Comparison of ENCODE assay signal across 16 cellular contexts in genomic region chr11:3860360-3860759, GRCh38. TPM values are rescaled to one million over a fixed set of nuclear protein-coding genes. Genes with fewer than 3 reads are reported as not detected.
DNase-seq lines count a peak whose midpoint lies in the region; ATAC-seq and TF ChIP-seq lines count a peak whose summit lies in the region.
"Had no signal": no experiment of that assay in that cellular context is flagged by ENCODE, and none has a peak within 500 bp of the region (broad histone marks: within the 10 kb centered on the region; RNA-seq: fewer than 3 reads in every experiment).

No MANE protein-coding gene starts in this region.

- no peak for ATAC-seq in activated CD8-positive, alpha-beta memory T cell treated with anti-CD3 and anti-CD28 coated beads, Interleukin-2, amount 10 ng/mL, durations not matched to agents 7 days and 5 days
- ATAC-seq in stimulated activated naive CD8-positive, alpha-beta T cell treated with anti-CD3 and anti-CD28 coated beads, Interleukin-15, amount 100 ng/mL, for 72 hours, result peak; percentile 27

- no peaks in the 10 kb centered on the region for H3K79me2 ChIP-seq in Karpas-422 (ENCODE audit: low read length)

- H3K4me2 ChIP-seq in Karpas-422 (ENCODE audit: low read depth, low read length, poor library complexity, severe bottlenecking), result no peak overlapping the region

- H4K20me1 ChIP-seq in Karpas-422 (ENCODE audit: insufficient read depth, low read depth, low read length), result 0 out of 2 replicates have a peak, but pooled peaks cover 5% of the 10 kb centered on the region

- peak overlapping the region; percentile 86 for H3K4me3 Mint-ChIP-seq in activated CD8-positive, alpha-beta memory T cell treated with anti-CD3 and anti-CD28 coated beads, Interleukin-2, amount 10 ng/mL, durations not matched to agents 7 days and 5 days
- H3K4me3 Mint-ChIP-seq in stimulated activated naive CD8-positive, alpha-beta T cell treated with anti-CD3 and anti-CD28 coated beads, Interleukin-15, amount 100 ng/mL, for 72 hours, result peak overlapping the region; percentile 97 to 99

- H3K27ac ChIP-seq in colonic mucosa (peak overlapping the region; percentile 32), Karpas-422 (ENCODE audit: low read length) (no peak overlapping the region)
- H3K27ac ChIP-seq: RWPE1 had no signal

- no peak for DNase-seq in activated CD8-positive, alpha-beta memory T cell treated with anti-CD3 and anti-CD28 coated beads, Interleukin-2, amount 10 ng/mL, durations not matched to agents 7 days and 5 days
- DNase-seq in activated CD8-positive, alpha-beta memory T cell treated with anti-CD3 and anti-CD28 coated beads, Interleukin-2, amount 50 U/mL, for 48 hours, result no peak
- DNase-seq in activated CD4-positive, alpha-beta T cell treated with anti-CD3 and anti-CD28 coated beads, Interleukin-2, amount 50 U/mL, for 4 hours, result peak; percentile 51 to 57
- no peak for DNase-seq in colonic mucosa
- DNase-seq in stimulated activated naive CD8-positive, alpha-beta T cell treated with anti-CD3 and anti-CD28 coated beads, Interleukin-15, amount 100 ng/mL, for 72 hours, result no peak
- DNase-seq in occipital lobe (lab: John Stamatoyannopoulos, UW), result no peak
- DNase-seq in Karpas-422, result no peak
- no peak for DNase-seq in hypothalamus (lab: John Stamatoyannopoulos, UW)
- DNase-seq: ACHN, EL, hippocampal formation, MG63, NCI-H345, posterior cingulate gyrus, upper lobe of left lung had no signal

- no peak for TF ChIP-seq CTCF in colonic mucosa (IDR thresholded peaks at IDR 0.05)

- H3K4me3 ChIP-seq in colonic mucosa (no peak overlapping the region), Karpas-422 (ENCODE audit: low read length) (no peak overlapping the region)
- H3K4me3 ChIP-seq: MG63 had no signal

- CTCF ChIA-PET in activated CD8-positive, alpha-beta memory T cell treated with anti-CD3 and anti-CD28 coated beads, Interleukin-2, amount 10 ng/mL, durations not matched to agents 7 days and 5 days (lab: Charles Lee), result interaction anchor here (0.7 to 16.8 kb wide), 9 partner anchors 8 to 210 kb away, joined by 3 to 474 read pairs (median 10); partner anchors contain the start of gene RHOG

- no peak overlapping the region for H2AFZ ChIP-seq in Karpas-422 (ENCODE audit: low read length)

- no peaks in the 10 kb centered on the region for H3K27me3 ChIP-seq in colonic mucosa
- no peaks in the 10 kb centered on the region for H3K27me3 ChIP-seq in Karpas-422 (ENCODE audit: low read length)
- H3K27me3 ChIP-seq: MG63, upper lobe of left lung had no signal

- no peaks in the 10 kb centered on the region for H3K36me3 ChIP-seq in colonic mucosa
- no peaks in the 10 kb centered on the region for H3K36me3 ChIP-seq in Karpas-422 (ENCODE audit: insufficient read depth, low read length)
- H3K36me3 ChIP-seq: MG63, upper lobe of left lung had no signal

- no peaks in the 10 kb centered on the region for H3K9me2 ChIP-seq in Karpas-422 (replicated peaks; ENCODE audit: insufficient read depth, low read length)

- H3K27ac Mint-ChIP-seq in activated CD8-positive, alpha-beta memory T cell treated with anti-CD3 and anti-CD28 coated beads, Interleukin-2, amount 10 ng/mL, durations not matched to agents 7 days and 5 days, result peak overlapping the region; percentile 82
- H3K27ac Mint-ChIP-seq in stimulated activated naive CD8-positive, alpha-beta T cell treated with anti-CD3 and anti-CD28 coated beads, Interleukin-15, amount 100 ng/mL, for 72 hours, result peak overlapping the region; percentile 42 to 66

- H3K9ac ChIP-seq in colonic mucosa (ENCODE audit: low read depth in 2 of 2, low read length in 2 of 2) (peak overlapping the region in 1 of 2 donors; percentile 46), Karpas-422 (ENCODE audit: low read length) (no peak overlapping the region)

- peaks cover 23% of the 10 kb centered on the region for H3K36me3 Mint-ChIP-seq in activated CD8-positive, alpha-beta memory T cell treated with anti-CD3 and anti-CD28 coated beads, Interleukin-2, amount 10 ng/mL, durations not matched to agents 7 days and 5 days

- no peaks in the 10 kb centered on the region for H3K27me3 Mint-ChIP-seq in activated CD8-positive, alpha-beta memory T cell treated with anti-CD3 and anti-CD28 coated beads, Interleukin-2, amount 10 ng/mL, durations not matched to agents 7 days and 5 days
- H3K27me3 Mint-ChIP-seq in stimulated activated naive CD8-positive, alpha-beta T cell treated with anti-CD3 and anti-CD28 coated beads, Interleukin-15, amount 100 ng/mL, for 72 hours, result no peaks in the 10 kb centered on the region

- H3K4me1 ChIP-seq in colonic mucosa (peaks cover 22% of the 10 kb centered on the region), Karpas-422 (ENCODE audit: low read length) (peaks cover 40% of the 10 kb centered on the region)

- intact Hi-C loops in colonic mucosa (cut with DNase I), result no loop called here

- H3K9me3 ChIP-seq in colonic mucosa (no peaks in the 10 kb centered on the region), Karpas-422 (ENCODE audit: low read length) (no peaks in the 10 kb centered on the region)
- H3K9me3 ChIP-seq: MG63, upper lobe of left lung had no signal

- peaks cover 70% of the 10 kb centered on the region for H3K4me1 Mint-ChIP-seq in activated CD8-positive, alpha-beta memory T cell treated with anti-CD3 and anti-CD28 coated beads, Interleukin-2, amount 10 ng/mL, durations not matched to agents 7 days and 5 days
- H3K4me1 Mint-ChIP-seq in stimulated activated naive CD8-positive, alpha-beta T cell treated with anti-CD3 and anti-CD28 coated beads, Interleukin-15, amount 100 ng/mL, for 72 hours, result peaks cover 81% of the 10 kb centered on the region

- no peaks in the 10 kb centered on the region for H3K9me3 Mint-ChIP-seq in activated CD8-positive, alpha-beta memory T cell treated with anti-CD3 and anti-CD28 coated beads, Interleukin-2, amount 10 ng/mL, durations not matched to agents 7 days and 5 days (ENCODE audit: low read depth)
- no peaks in the 10 kb centered on the region for H3K9me3 Mint-ChIP-seq in stimulated activated naive CD8-positive, alpha-beta T cell treated with anti-CD3 and anti-CD28 coated beads, Interleukin-15, amount 100 ng/mL, for 72 hours

RNA-seq across cellular contexts. Expression of gene STIM1, which starts 4.9 kb away (rescaled TPM):
- 100 to 1,000 TPM in 1 of 2 experiments, 10 to 100 TPM in 1; 83.5 to 104 TPM for total RNA-seq in activated CD8-positive, alpha-beta memory T cell treated with anti-CD3 and anti-CD28 coated beads, Interleukin-2, amount 10 ng/mL, durations not matched to agents 7 days and 5 days
- total RNA-seq in colonic mucosa (10 to 100 TPM; 39.1 to 56.8 TPM), occipital lobe (12.3 TPM)
- 9.0 and 17.0 TPM in 2 replicates for total RNA-seq in Karpas-422 (2014; rRNA removed; shearing (Covaris generic); ENCODE audit: low replicate concordance)

RNA-seq across cellular contexts. Expression of gene RHOG, which starts 19.6 kb away (rescaled TPM):
- 100 to 1,000 TPM; 154 to 163 TPM for total RNA-seq in activated CD8-positive, alpha-beta memory T cell treated with anti-CD3 and anti-CD28 coated beads, Interleukin-2, amount 10 ng/mL, durations not matched to agents 7 days and 5 days
- 10 to 100 TPM; 59.8 to 63.3 TPM for total RNA-seq in colonic mucosa
- total RNA-seq in occipital lobe, result 2.0 TPM
- 54.6 and 68.5 TPM in 2 replicates for total RNA-seq in Karpas-422 (2014; rRNA removed; shearing (Covaris generic); ENCODE audit: low replicate concordance)

RNA-seq across cellular contexts. Expression of gene PGAP2, which starts 52.0 kb away (rescaled TPM):
- total RNA-seq in activated CD8-positive, alpha-beta memory T cell treated with anti-CD3 and anti-CD28 coated beads, Interleukin-2, amount 10 ng/mL, durations not matched to agents 7 days and 5 days, result 10 to 100 TPM; 22.7 to 23.5 TPM
- total RNA-seq in colonic mucosa (10 to 100 TPM; 21.6 to 29.6 TPM), occipital lobe (9.4 TPM)
- 27.0 and 43.2 TPM in 2 replicates for total RNA-seq in Karpas-422 (2014; rRNA removed; shearing (Covaris generic); ENCODE audit: low replicate concordance)

Comparison
In these comparisons a context has a peak if more than half of its experiments do, and no peak if none do; other contexts are left out.
1. DNase-seq: peak in activated CD4-positive, alpha-beta T cell treated with anti-CD3 and anti-CD28 coated beads, Interleukin-2, amount 50 U/mL, for 4 hours (2 of 2); none in activated CD8-positive, alpha-beta memory T cell treated with anti-CD3 and anti-CD28 coated beads, Interleukin-2, amount 10 ng/mL, durations not matched to agents 7 days and 5 days (single experiment), activated CD8-positive, alpha-beta memory T cell treated with anti-CD3 and anti-CD28 coated beads, Interleukin-2, amount 50 U/mL, for 48 hours (single experiment), colonic mucosa (single experiment), stimulated activated naive CD8-positive, alpha-beta T cell treated with anti-CD3 and anti-CD28 coated beads, Interleukin-15, amount 100 ng/mL, for 72 hours (0 of 2), occipital lobe (single experiment), Karpas-422 (single experiment) and hypothalamus (0 of 51).
2. RNA of gene RHOG, which starts 19.6 kb away (total RNA-seq): 154 to 163 TPM in activated CD8-positive, alpha-beta memory T cell treated with anti-CD3 and anti-CD28 coated beads, Interleukin-2, amount 10 ng/mL, durations not matched to agents 7 days and 5 days, 54.6 to 68.5 TPM in Karpas-422 and 59.8 to 63.3 TPM in colonic mucosa; 2.0 TPM in occipital lobe (single experiment); every median in the first group is over 10 times any median in the second.